25 cellular contexts compared by ENCODE assay signal in the genomic region with DNA sequence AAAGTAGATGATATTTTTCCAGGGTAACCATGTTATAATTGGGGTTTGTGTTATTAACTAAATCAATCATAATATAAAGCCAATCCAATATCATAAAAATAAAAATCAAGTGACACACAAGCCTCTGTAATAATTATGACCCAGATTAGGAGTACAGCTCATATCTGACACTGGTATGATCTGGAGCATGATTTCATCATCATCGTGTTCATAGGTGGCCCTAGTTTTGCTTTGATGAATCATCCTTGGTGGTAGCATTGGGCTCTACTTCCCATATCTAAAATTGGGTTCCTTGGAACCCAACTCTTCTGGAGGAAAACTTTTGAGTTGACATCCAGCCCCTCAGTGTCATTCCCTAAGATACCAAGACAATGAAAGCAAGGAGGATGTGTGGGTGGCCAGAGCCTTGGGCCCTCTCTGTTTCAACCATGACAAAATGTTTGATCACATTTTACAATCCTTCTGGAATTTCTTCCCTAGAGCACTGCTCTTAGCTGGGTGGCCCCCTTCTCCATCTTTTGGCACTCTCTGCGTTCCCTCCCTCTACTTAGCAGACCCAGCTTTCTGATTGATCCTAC. TPM values are rescaled to one million over a fixed set of nuclear protein-coding genes. Genes with fewer than 3 reads are reported as not detected.
DNase-seq lines count a peak whose midpoint lies in the region; ATAC-seq and TF ChIP-seq lines count a peak whose summit lies in the region.
"Had no signal": no experiment of that assay in that cellular context is flagged by ENCODE, and none has a peak within 500 bp of the region (broad histone marks: within the 10 kb centered on the region; RNA-seq: fewer than 3 reads in every experiment).

No MANE protein-coding gene starts in this region.

- H3K4me3 ChIP-seq in NB4 (ENCODE audit: low read depth, low read length): no peak overlapping the region
- H3K4me3 ChIP-seq in mesenchymal stem cell (ENCODE audit: insufficient read depth in 1 of 2, low read depth in 1 of 2, low read length in 2 of 2): no peak overlapping the region
- H3K4me3 ChIP-seq: GM23338, heart right ventricle, lung, SJCRH30 had no signal

- no peak overlapping the region for H2BK12ac ChIP-seq in mesenchymal stem cell (ENCODE audit: low read length in 2 of 2)

- no peak overlapping the region for H2BK5ac ChIP-seq in mesenchymal stem cell (ENCODE audit: low read depth, low read length, poor library complexity, severe bottlenecking)

- no peak overlapping the region for H3K14ac ChIP-seq in mesenchymal stem cell (ENCODE audit: low read length in 2 of 2)

- H3K79me1 ChIP-seq in mesenchymal stem cell (replicated peaks; ENCODE audit: low read length, poor library complexity, severe bottlenecking): no peaks in the 10 kb centered on the region

- H3K27ac ChIP-seq in mesenchymal stem cell (ENCODE audit: low read length, poor library complexity, severe bottlenecking): no peak overlapping the region
- H3K27ac ChIP-seq: heart right ventricle, SJCRH30 had no signal

- H3K4ac ChIP-seq in mesenchymal stem cell (ENCODE audit: low read depth in 1 of 2, low read length in 2 of 2): peak overlapping the region in 1 of 2 experiments; percentile 54

- DNase-seq in GM03348 (ENCODE audit: low spot score) (peak; percentile 16), NB4 (ENCODE audit: low read depth) (peak; percentile 45), amniotic epithelial cell (ENCODE audit: low read depth) (peak; percentile 76), mesenchymal stem cell (no peak), NCI-H1417 treated with DMSO at 0.1 percent for 48 hours (lab: John Stamatoyannopoulos, UW) (no peak)
- no peak for DNase-seq in effector CD4-positive, alpha-beta T cell
- DNase-seq: activated CD4-positive, alpha-beta memory T cell treated with anti-CD3 and anti-CD28 coated beads, Interleukin-2, amount 10 ng/mL, durations not matched to agents 7 days and 5 days; activated naive CD4-positive, alpha-beta T cell; activated T-cell treated with anti-CD3 and anti-CD28 coated beads, Interleukin-2, amount 50 U/mL, for 1 hour; cerebellar nuclear complex; effector memory CD4-positive, alpha-beta T cell; heart right ventricle; immature natural killer cell; naive thymus-derived CD4-positive, alpha-beta T cell; NCI-H2029; NCI-H446; right cardiac atrium; stimulated activated naive CD4-positive, alpha-beta T cell; T-helper 2 cell had no signal

- H4K91ac ChIP-seq in mesenchymal stem cell (ENCODE audit: low read length): no peak overlapping the region

- H3K9me3 ChIP-seq in mesenchymal stem cell (ENCODE audit: control insufficient read depth, low read length): no peaks in the 10 kb centered on the region
- H3K9me3 ChIP-seq: heart right ventricle, SJCRH30 had no signal

- H2AK5ac ChIP-seq in mesenchymal stem cell (ENCODE audit: low read length, severe bottlenecking): peak overlapping the region; percentile 68

- no peak overlapping the region for H4K8ac ChIP-seq in mesenchymal stem cell (ENCODE audit: low read length)

- H3K4me1 ChIP-seq in mesenchymal stem cell (ENCODE audit: control insufficient read depth, insufficient read depth, low read depth, low read length): peaks cover 14% of the 10 kb centered on the region

- ATAC-seq in GM18517 (IDR thresholded peaks at IDR 0.05; ENCODE audit: unreplicated experiment): no peak
- no peak for ATAC-seq in GM18511 (IDR thresholded peaks at IDR 0.05; ENCODE audit: unreplicated experiment)
- ATAC-seq: GM23338; heart right ventricle; naive thymus-derived CD4-positive, alpha-beta T cell; right cardiac atrium; WTC11 had no signal

- 91% methylated on average over 2 of the region's 2 CpGs for WGBS in mesenchymal stem cell

- H3K4me2 ChIP-seq in mesenchymal stem cell (ENCODE audit: low read length, poor library complexity, severe bottlenecking): no peak overlapping the region
- H3K4me2 ChIP-seq: GM23338 had no signal

- no peak overlapping the region for H2AFZ ChIP-seq in mesenchymal stem cell (ENCODE audit: low read depth, low read length)

- no peak for TF ChIP-seq CTCF in NB4 (IDR thresholded peaks at IDR 0.05; ENCODE audit: low read depth, low read length)

- H2BK15ac ChIP-seq in mesenchymal stem cell (ENCODE audit: low read depth, poor library complexity, severe bottlenecking): peak overlapping the region; percentile 20

- no peak overlapping the region for H2BK120ac ChIP-seq in mesenchymal stem cell (ENCODE audit: low read depth, low read length)

- no peak overlapping the region for H3K18ac ChIP-seq in mesenchymal stem cell (ENCODE audit: low read depth in 1 of 2, low read length in 2 of 2)

- H3K27me3 ChIP-seq in mesenchymal stem cell (ENCODE audit: control insufficient read depth in 1 of 2, insufficient read depth in 1 of 2, low read length in 2 of 2): no peaks in the 10 kb centered on the region
- H3K27me3 ChIP-seq: heart right ventricle, SJCRH30 had no signal

- H3K36me3 ChIP-seq in mesenchymal stem cell (ENCODE audit: control insufficient read depth in 1 of 2, insufficient read depth in 2 of 2, low read depth in 1 of 2, low read length in 2 of 2): no peaks in the 10 kb centered on the region
- H3K36me3 ChIP-seq: heart right ventricle, SJCRH30 had no signal

- no peak for TF ChIP-seq POLR2A in NB4 (IDR thresholded peaks at IDR 0.05; ENCODE audit: extremely low read depth, insufficient read length)

- no peak overlapping the region for H3K23ac ChIP-seq in mesenchymal stem cell (ENCODE audit: low read length in 2 of 2)

- H3K9ac ChIP-seq in mesenchymal stem cell (ENCODE audit: low read length): no peak overlapping the region

RNA-seq across cellular contexts. Expression of a gene that starts 37.0 kb away (rescaled TPM):
- polyA plus RNA-seq in mesenchymal stem cell (2013, experiment 1 of 2): 78.1 TPM
- polyA plus RNA-seq in mesenchymal stem cell (2013, experiment 2 of 2): 80.9 TPM
- polyA plus RNA-seq: naive thymus-derived CD4-positive, alpha-beta T cell had no signal

Comparison
In these comparisons a context has a peak if more than half of its experiments do, and no peak if none do; other contexts are left out.
1. DNase-seq: peak in GM03348 (single experiment), NB4 (single experiment) and amniotic epithelial cell (single experiment); none in mesenchymal stem cell (single experiment), effector CD4-positive, alpha-beta T cell (single experiment) and NCI-H1417 treated with DMSO at 0.1 percent for 48 hours (single experiment).